36 cellular contexts compared by ENCODE assay signal in the genomic region with DNA sequence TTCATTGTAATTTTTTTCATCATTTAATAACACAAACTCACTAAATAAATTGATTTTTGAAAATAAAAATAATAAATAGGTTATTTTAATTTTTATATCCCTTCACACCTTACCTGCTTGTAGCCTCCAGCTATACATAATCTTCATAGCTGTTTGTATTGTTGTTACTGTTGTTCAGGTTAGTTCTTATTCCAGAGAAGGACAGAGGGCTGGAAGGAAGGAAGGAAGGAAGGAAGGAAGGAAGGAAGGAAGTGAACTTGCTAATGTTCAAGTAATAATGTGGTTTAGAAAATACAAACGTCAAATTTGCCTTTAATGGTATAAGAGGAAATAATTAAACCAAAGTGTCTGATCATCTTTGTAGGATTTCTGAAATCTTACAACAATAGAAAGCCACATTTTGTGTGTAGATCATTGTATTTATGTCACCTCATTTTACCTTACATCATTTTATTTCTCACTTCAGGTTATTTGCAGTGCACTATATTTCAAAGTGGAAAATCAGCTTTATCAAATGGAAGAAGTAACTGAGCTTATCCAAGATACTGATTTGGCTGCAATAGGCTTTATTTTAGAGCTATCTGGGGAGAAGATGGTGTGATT.
"Had no signal": no experiment of that assay in that cellular context is flagged by ENCODE, and none has a peak within 500 bp of the region (broad histone marks: within the 10 kb centered on the region; RNA-seq: fewer than 3 reads in every experiment).

No MANE protein-coding gene starts in this region.

- ATAC-seq: activated CD8-positive, alpha-beta T cell treated with anti-CD3 and anti-CD28 coated beads for 36 hours; activated naive CD8-positive, alpha-beta T cell treated with anti-CD3 and anti-CD28 coated beads, Interleukin-2, amount 50 U/mL, for 24 hours; activated T-cell treated with anti-CD3 and anti-CD28 coated beads, Interleukin-2, amount 50 U/mL, for 4 hours; activated T-cell treated with anti-CD3 and anti-CD28 coated beads, Interleukin-2, amount 50 U/mL, for 72 hours; activated T-helper 17 cell treated with anti-CD3 and anti-CD28 coated beads, Interleukin-2, amount 50 U/mL, for 72 hours; body of pancreas had no signal

- H3K4me1 Mint-ChIP-seq: activated B cell treated with CpG ODN at 0.5 μM for 24 hours; activated CD4-positive, alpha-beta T cell treated with anti-CD3 and anti-CD28 coated beads, Interleukin-2, amount 10 ng/mL, durations not matched to agents 24 days and 14 days; activated naive CD4-positive, alpha-beta T cell treated with anti-CD3 and anti-CD28 coated beads, Interleukin-2, amount 10 ng/mL, durations not matched to agents 7 days and 5 days; activated naive CD4-positive, alpha-beta T cell treated with anti-CD3 and anti-CD28 coated beads, Interleukin-2, amount 50 U/mL, for 24 hours; activated naive CD8-positive, alpha-beta T cell treated with anti-CD3 and anti-CD28 coated beads, Interleukin-2, amount 10 ng/mL, durations not matched to agents 7 days and 5 days; activated naive CD8-positive, alpha-beta T cell treated with anti-CD3 and anti-CD28 coated beads, Interleukin-2, amount 50 U/mL, for 24 hours; activated T-helper 17 cell treated with anti-CD3 and anti-CD28 coated beads, Interleukin-2, amount 50 U/mL, for 72 hours had no signal

- H3K27ac ChIP-seq: ascending aorta, body of pancreas, cardiac muscle cell, VCaP had no signal

- H3K4me1 ChIP-seq: ascending aorta, body of pancreas had no signal

- H3K4me3 Mint-ChIP-seq: activated B cell treated with CpG ODN at 0.5 μM for 24 hours; activated CD4-positive, alpha-beta memory T cell treated with anti-CD3 and anti-CD28 coated beads for 36 hours; activated CD4-positive, alpha-beta T cell treated with anti-CD3 and anti-CD28 coated beads, Interleukin-2, amount 10 ng/mL, durations not matched to agents 24 days and 14 days; activated CD8-positive, alpha-beta T cell treated with anti-CD3 and anti-CD28 coated beads for 36 hours; activated naive CD4-positive, alpha-beta T cell treated with anti-CD3 and anti-CD28 coated beads, Interleukin-2, amount 10 ng/mL, durations not matched to agents 7 days and 5 days; activated naive CD4-positive, alpha-beta T cell treated with anti-CD3 and anti-CD28 coated beads, Interleukin-2, amount 50 U/mL, for 24 hours; activated naive CD8-positive, alpha-beta T cell; activated naive CD8-positive, alpha-beta T cell treated with anti-CD3 and anti-CD28 coated beads, Interleukin-2, amount 10 ng/mL, durations not matched to agents 7 days and 5 days; activated naive CD8-positive, alpha-beta T cell treated with anti-CD3 and anti-CD28 coated beads, Interleukin-2, amount 50 U/mL, for 24 hours; activated T-cell treated with anti-CD3 and anti-CD28 coated beads, Interleukin-2, amount 50 U/mL, for 4 hours; activated T-cell treated with anti-CD3 and anti-CD28 coated beads, Interleukin-2, amount 50 U/mL, for 72 hours; activated T-helper 1 cell treated with anti-CD3 and anti-CD28 coated beads, Interleukin-12 subunit alpha, Interleukin-12 subunit beta, Interleukin-2, Interleukin-4 antibody, amounts not matched to agents 30 ng/mL and 10 ng/mL and 1 ng/mL, durations not matched to agents 14 hours and 24 hours and 36 hours; activated T-helper 17 cell treated with anti-CD3 and anti-CD28 coated beads, Interleukin-2, amount 50 U/mL, for 72 hours; T-helper 1 cell treated with Interleukin-12 subunit alpha and Interleukin-12 subunit beta and Interleukin-4 antibody, amounts not matched to agents 30 μg/mL and 1 μg/mL, for 36 hours; T-helper 2 cell treated with Interferon-gamma antibody and Interleukin-4, amounts not matched to agents 5 μg/mL and 100 μg/mL, for 36 hours had no signal

- H3K27me3 Mint-ChIP-seq: activated B cell treated with CpG ODN at 0.5 μM for 24 hours; activated CD4-positive, alpha-beta T cell treated with anti-CD3 and anti-CD28 coated beads, Interleukin-2, amount 10 ng/mL, durations not matched to agents 24 days and 14 days; activated naive CD4-positive, alpha-beta T cell treated with anti-CD3 and anti-CD28 coated beads, Interleukin-2, amount 10 ng/mL, durations not matched to agents 7 days and 5 days; activated naive CD8-positive, alpha-beta T cell treated with anti-CD3 and anti-CD28 coated beads, Interleukin-2, amount 10 ng/mL, durations not matched to agents 7 days and 5 days had no signal

- H3K27me3 ChIP-seq: ascending aorta, body of pancreas, cardiac muscle cell had no signal

- H3K9me3 ChIP-seq: ascending aorta, body of pancreas had no signal

- FAIRE-seq: bronchial epithelial cell, TTC549 had no signal

- H3K36me3 Mint-ChIP-seq: activated CD4-positive, alpha-beta memory T cell treated with anti-CD3 and anti-CD28 coated beads for 36 hours; activated naive CD4-positive, alpha-beta T cell treated with anti-CD3 and anti-CD28 coated beads, Interleukin-2, amount 10 ng/mL, durations not matched to agents 7 days and 5 days; activated naive CD4-positive, alpha-beta T cell treated with anti-CD3 and anti-CD28 coated beads, Interleukin-2, amount 50 U/mL, for 24 hours; activated naive CD8-positive, alpha-beta T cell; activated naive CD8-positive, alpha-beta T cell treated with anti-CD3 and anti-CD28 coated beads, Interleukin-2, amount 10 ng/mL, durations not matched to agents 7 days and 5 days had no signal

- H3K9me3 Mint-ChIP-seq: activated B cell treated with CpG ODN at 0.5 μM for 24 hours; activated CD4-positive, alpha-beta memory T cell treated with anti-CD3 and anti-CD28 coated beads for 36 hours; activated CD4-positive, alpha-beta T cell treated with anti-CD3 and anti-CD28 coated beads, Interleukin-2, amount 10 ng/mL, durations not matched to agents 24 days and 14 days; activated CD8-positive, alpha-beta T cell treated with anti-CD3 and anti-CD28 coated beads for 36 hours; activated naive CD4-positive, alpha-beta T cell treated with anti-CD3 and anti-CD28 coated beads, Interleukin-2, amount 10 ng/mL, durations not matched to agents 7 days and 5 days; activated naive CD4-positive, alpha-beta T cell treated with anti-CD3 and anti-CD28 coated beads, Interleukin-2, amount 50 U/mL, for 24 hours; activated naive CD8-positive, alpha-beta T cell treated with anti-CD3 and anti-CD28 coated beads, Interleukin-2, amount 10 ng/mL, durations not matched to agents 7 days and 5 days; activated naive CD8-positive, alpha-beta T cell treated with anti-CD3 and anti-CD28 coated beads, Interleukin-2, amount 50 U/mL, for 24 hours; activated T-cell treated with anti-CD3 and anti-CD28 coated beads, Interleukin-2, amount 50 U/mL, for 4 hours; activated T-cell treated with anti-CD3 and anti-CD28 coated beads, Interleukin-2, amount 50 U/mL, for 72 hours; activated T-helper 1 cell treated with anti-CD3 and anti-CD28 coated beads, Interleukin-12 subunit alpha, Interleukin-12 subunit beta, Interleukin-2, Interleukin-4 antibody, amounts not matched to agents 30 ng/mL and 10 ng/mL and 1 ng/mL, durations not matched to agents 14 hours and 24 hours and 36 hours; activated T-helper 17 cell treated with anti-CD3 and anti-CD28 coated beads, Interleukin-2, amount 50 U/mL, for 72 hours; T-helper 1 cell treated with Interleukin-12 subunit alpha and Interleukin-12 subunit beta and Interleukin-4 antibody, amounts not matched to agents 30 μg/mL and 1 μg/mL, for 36 hours; T-helper 2 cell treated with Interferon-gamma antibody and Interleukin-4, amounts not matched to agents 5 μg/mL and 100 μg/mL, for 36 hours had no signal

- DNase-seq: activated B cell treated with CpG ODN at 0.5 μM for 24 hours; activated CD4-positive, alpha-beta memory T cell treated with anti-CD3 and anti-CD28 coated beads for 36 hours; activated CD4-positive, alpha-beta T cell treated with anti-CD3 and anti-CD28 coated beads for 4 hours; activated CD4-positive, alpha-beta T cell treated with anti-CD3 and anti-CD28 coated beads, Interleukin-2, amount 10 ng/mL, durations not matched to agents 24 days and 14 days; activated CD4-positive, alpha-beta T cell treated with anti-CD3 and anti-CD28 coated beads, Interleukin-2, amount 50 U/mL, for 1 hour; activated CD4-positive, alpha-beta T cell treated with anti-CD3 and anti-CD28 coated beads, Interleukin-2, amount 50 U/mL, for 4 hours; activated CD4-positive, CD25-positive, alpha-beta regulatory T cell treated with anti-CD3 and anti-CD28 coated beads, Interleukin-2, amount 50 U/mL, for 72 hours; activated CD8-positive, alpha-beta memory T cell treated with anti-CD3 and anti-CD28 coated beads, Interleukin-2, amount 50 U/mL, for 4 hours; activated CD8-positive, alpha-beta T cell treated with anti-CD3 and anti-CD28 coated beads for 36 hours; activated gamma-delta T cell; activated naive CD4-positive, alpha-beta T cell treated with anti-CD3 and anti-CD28 coated beads, Interleukin-2, amount 10 ng/mL, durations not matched to agents 7 days and 5 days; activated naive CD4-positive, alpha-beta T cell treated with Interleukin-2 at 50 U/mL for 16 hours; activated naive CD8-positive, alpha-beta T cell treated with anti-CD3 and anti-CD28 coated beads, Interleukin-2, amount 10 ng/mL, durations not matched to agents 7 days and 5 days; activated naive CD8-positive, alpha-beta T cell treated with anti-CD3 and anti-CD28 coated beads, Interleukin-2, amount 50 U/mL, for 24 hours; activated T-cell treated with anti-CD3 and anti-CD28 coated beads for 4 hours; activated T-cell treated with anti-CD3 and anti-CD28 coated beads, Interleukin-2, amount 50 U/mL, for 1 hour; activated T-cell treated with anti-CD3 and anti-CD28 coated beads, Interleukin-2, amount 50 U/mL, for 4 hours; activated T-cell treated with anti-CD3 and anti-CD28 coated beads, Interleukin-2, amount 50 U/mL, for 72 hours; amygdala; anterior cingulate cortex; body of pancreas; central memory CD4-positive, alpha-beta T cell; T-helper 1 cell; T-helper 2 cell; T-helper 9 cell had no signal

- H3K27ac Mint-ChIP-seq: activated B cell treated with CpG ODN at 0.5 μM for 24 hours; activated CD4-positive, alpha-beta memory T cell treated with anti-CD3 and anti-CD28 coated beads for 36 hours; activated CD4-positive, alpha-beta T cell treated with anti-CD3 and anti-CD28 coated beads, Interleukin-2, amount 10 ng/mL, durations not matched to agents 24 days and 14 days; activated CD8-positive, alpha-beta T cell treated with anti-CD3 and anti-CD28 coated beads for 36 hours; activated naive CD4-positive, alpha-beta T cell treated with anti-CD3 and anti-CD28 coated beads, Interleukin-2, amount 10 ng/mL, durations not matched to agents 7 days and 5 days; activated naive CD4-positive, alpha-beta T cell treated with anti-CD3 and anti-CD28 coated beads, Interleukin-2, amount 50 U/mL, for 24 hours; activated naive CD8-positive, alpha-beta T cell; activated naive CD8-positive, alpha-beta T cell treated with anti-CD3 and anti-CD28 coated beads, Interleukin-2, amount 10 ng/mL, durations not matched to agents 7 days and 5 days; activated naive CD8-positive, alpha-beta T cell treated with anti-CD3 and anti-CD28 coated beads, Interleukin-2, amount 50 U/mL, for 24 hours; activated T-cell treated with anti-CD3 and anti-CD28 coated beads, Interleukin-2, amount 50 U/mL, for 72 hours; activated T-helper 1 cell treated with anti-CD3 and anti-CD28 coated beads, Interleukin-12 subunit alpha, Interleukin-12 subunit beta, Interleukin-2, Interleukin-4 antibody, amounts not matched to agents 30 ng/mL and 10 ng/mL and 1 ng/mL, durations not matched to agents 14 hours and 24 hours and 36 hours; activated T-helper 17 cell treated with anti-CD3 and anti-CD28 coated beads, Interleukin-2, amount 50 U/mL, for 72 hours; T-helper 1 cell treated with Interleukin-12 subunit alpha and Interleukin-12 subunit beta and Interleukin-4 antibody, amounts not matched to agents 30 μg/mL and 1 μg/mL, for 36 hours; T-helper 2 cell treated with Interferon-gamma antibody and Interleukin-4, amounts not matched to agents 5 μg/mL and 100 μg/mL, for 36 hours had no signal

- H3K4me3 ChIP-seq: ascending aorta, body of pancreas, cardiac muscle cell had no signal

- H3K36me3 ChIP-seq: ascending aorta, cardiac muscle cell had no signal
